ENCODE assay signal across 23 cellular contexts in genomic region chr22:30089655-30089974, GRCh38. TPM values are rescaled to one million over a fixed set of nuclear protein-coding genes. Genes with fewer than 3 reads are reported as not detected.
DNase-seq lines count a peak whose midpoint lies in the region; ATAC-seq, FAIRE-seq and TF ChIP-seq lines count a peak whose summit lies in the region.
"Had no signal": no experiment of that assay in that cellular context is flagged by ENCODE, and none has a peak within 500 bp of the region (broad histone marks: within the 10 kb centered on the region; RNA-seq: fewer than 3 reads in every experiment).

No MANE protein-coding gene starts in this region.

- H3K27me3 ChIP-seq in adipocyte (replicated peaks; ENCODE audit: control insufficient read depth, insufficient read depth, low read length) = no peaks in the 10 kb centered on the region
- H3K27me3 ChIP-seq: ascending aorta, MG63 had no signal

- H3K4me1 ChIP-seq in A549 (peaks cover 10% of the 10 kb centered on the region; the same call in 1 of the 3 replicates), adipocyte (ENCODE audit: control insufficient read depth, insufficient read depth, low read length) (peaks cover 6% of the 10 kb centered on the region), mucosa of descending colon (ENCODE audit: low read depth) (no peaks in the 10 kb centered on the region)
- H3K4me1 ChIP-seq: ascending aorta had no signal

- no peak for TF ChIP-seq EP300 in A549 (IDR thresholded peaks at IDR 0.05)

- peak overlapping the region; percentile 62; the same call in 1 of the 2 replicates for H3K4me3 Mint-ChIP-seq in HFFc6
- H3K4me3 Mint-ChIP-seq in naive thymus-derived CD8-positive, alpha-beta T cell = no peak overlapping the region
- H3K4me3 Mint-ChIP-seq: activated naive CD4-positive, alpha-beta T cell treated with anti-CD3 and anti-CD28 coated beads, Interleukin-2, amount 10 ng/mL, durations not matched to agents 7 days and 5 days; activated T-cell treated with anti-CD3 and anti-CD28 coated beads, Interleukin-2, amount 50 U/mL, for 72 hours; naive B cell; stimulated activated effector memory CD8-positive, alpha-beta T cell treated with anti-CD3 and anti-CD28 coated beads, Interleukin-12 subunit alpha, Interleukin-12 subunit beta, amount 100 ng/mL, for 72 hours had no signal

- peak overlapping the region; percentile 50 for H3K4me2 ChIP-seq in A549

- no peak overlapping the region for H3K4me3 ChIP-seq in A549
- H3K4me3 ChIP-seq in adipocyte (ENCODE audit: low read length) = no peak overlapping the region
- H3K4me3 ChIP-seq in mucosa of descending colon = no peak overlapping the region
- H3K4me3 ChIP-seq: ascending aorta, MG63, spleen had no signal

- TF ChIP-seq CTCF in A549 (IDR thresholded peaks at IDR 0.05) (no peak), HFFc6 (IDR thresholded peaks at IDR 0.05) (no peak), mucosa of descending colon (IDR thresholded peaks at IDR 0.05) (no peak)

- no peak for TF ChIP-seq RAD21 in A549 (conservative IDR thresholded peaks at IDR 0.05 in 1 of 2, IDR thresholded peaks at IDR 0.05 in 1 of 2)

- H3K27ac ChIP-seq in A549 = peak overlapping the region; percentile 53 to 88
- H3K27ac ChIP-seq: ascending aorta, SK-N-MC had no signal

- TF ChIP-seq POLR2A in A549 (IDR thresholded peaks at IDR 0.05; ENCODE audit: low read length) = no peak

- no peaks in the 10 kb centered on the region; the same call in 1 of the 2 replicates for H3K27me3 Mint-ChIP-seq in HFFc6 (ENCODE audit: insufficient read depth)
- peaks cover 0 to 12% (median 9%) of the 10 kb centered on the region in 5 donors for H3K27me3 Mint-ChIP-seq in naive thymus-derived CD8-positive, alpha-beta T cell

- peaks cover 12% of the 10 kb centered on the region for H3K9me3 ChIP-seq in A549
- peaks cover 14% of the 10 kb centered on the region for H3K9me3 ChIP-seq in adipocyte (ENCODE audit: control insufficient read depth, low read length)
- peaks cover 2% of the 10 kb centered on the region for H3K9me3 ChIP-seq in mucosa of descending colon
- H3K9me3 ChIP-seq: ascending aorta had no signal

- CTCF ChIA-PET in A549 (lab: Yijun Ruan, JAX) = interaction anchor here (0.6 to 3.3 kb wide), 28 partner anchors 8 to 506 kb away, joined by 3 to 51 read pairs (median 5); no protein-coding TSS in a partner anchor

- DNase-seq in A549 (ENCODE audit: low read depth in 1 of 2, low spot score in 1 of 2) (no peak), HFFc6 (no peak), adipocyte (ENCODE audit: low read depth) (peak; percentile 13), mucosa of descending colon (no peak), EL (no peak), NCI-H2107 (lab: John Stamatoyannopoulos, UW) (no peak), NOMO-1 (lab: John Stamatoyannopoulos, UW; ENCODE audit: unreplicated experiment in 2 of 2) (no peak)
- no peak for DNase-seq in naive thymus-derived CD8-positive, alpha-beta T cell
- DNase-seq: occipital lobe, spleen had no signal

- H3K9me3 Mint-ChIP-seq in HFFc6 = peaks cover 16% of the 10 kb centered on the region
- H3K9me3 Mint-ChIP-seq in naive thymus-derived CD8-positive, alpha-beta T cell = peaks cover 0 to 7% (median 0%) of the 10 kb centered on the region in 9 donors
- H3K9me3 Mint-ChIP-seq: stimulated activated effector memory CD8-positive, alpha-beta T cell treated with anti-CD3 and anti-CD28 coated beads, Interleukin-12 subunit alpha, Interleukin-12 subunit beta, amount 100 ng/mL, for 72 hours had no signal

- intact Hi-C loops in mucosa of descending colon (cut with DNase I, micrococcal nuclease) = loop anchor here (10.0 kb wide), 2 partner anchors 465 to 505 kb away; partner anchors contain the start of gene NIPSNAP1 (in 1 of the 2)

- H3K4me1 Mint-ChIP-seq in HFFc6 (ENCODE audit: low read depth) = peaks cover 19% of the 10 kb centered on the region
- H3K4me1 Mint-ChIP-seq in naive thymus-derived CD8-positive, alpha-beta T cell = peaks cover 6 to 12% (median 8%) of the 10 kb centered on the region in 4 donors
- H3K4me1 Mint-ChIP-seq: naive B cell; stimulated activated effector memory CD8-positive, alpha-beta T cell treated with anti-CD3 and anti-CD28 coated beads, Interleukin-12 subunit alpha, Interleukin-12 subunit beta, amount 100 ng/mL, for 72 hours had no signal

- WGBS in A549 (ENCODE audit: missing lambda C conversion rate) = 41% methylated on average over 1 of the region's 1 CpG

- peak overlapping the region; percentile 60 for H3K9ac ChIP-seq in adipocyte (ENCODE audit: low read length)

- H3K36me3 ChIP-seq in adipocyte (ENCODE audit: control insufficient read depth, insufficient read depth, low read length, severe bottlenecking) (no peaks in the 10 kb centered on the region), mucosa of descending colon (ENCODE audit: low read depth) (no peaks in the 10 kb centered on the region)
- H3K36me3 ChIP-seq: ascending aorta, MG63, spleen had no signal

- H3K27ac Mint-ChIP-seq in HFFc6 = peak overlapping the region; percentile 48; the same call in 1 of the 2 replicates
- H3K27ac Mint-ChIP-seq in naive thymus-derived CD8-positive, alpha-beta T cell = peak overlapping the region in 1 of 10 donors; percentile 82
- H3K27ac Mint-ChIP-seq: activated naive CD4-positive, alpha-beta T cell treated with anti-CD3 and anti-CD28 coated beads, Interleukin-2, amount 10 ng/mL, durations not matched to agents 7 days and 5 days; activated T-cell treated with anti-CD3 and anti-CD28 coated beads, Interleukin-2, amount 50 U/mL, for 72 hours; naive B cell; stimulated activated effector memory CD8-positive, alpha-beta T cell treated with anti-CD3 and anti-CD28 coated beads, Interleukin-12 subunit alpha, Interleukin-12 subunit beta, amount 100 ng/mL, for 72 hours had no signal

- POLR2A ChIA-PET in A549 (lab: Yijun Ruan, JAX) = interaction anchor here (0.6 to 0.7 kb wide), 2 partner anchors 312 to 536 kb away, joined by 3 to 4 read pairs; partner anchors contain the start of gene THOC5
- POLR2A ChIA-PET in naive thymus-derived CD8-positive, alpha-beta T cell (lab: Charles Lee) = interaction anchor here (0.7 kb wide), 1 partner anchor 499 kb away, joined by 5 read pairs; no protein-coding TSS in a partner anchor

- peak in 1 of 2 experiments; percentile 45; a peak in 3 of 6 replicates for ATAC-seq in A549
- ATAC-seq in mucosa of descending colon = peak; percentile 36
- no peak for ATAC-seq in naive thymus-derived CD8-positive, alpha-beta T cell
- ATAC-seq: stimulated activated effector memory CD8-positive, alpha-beta T cell treated with anti-CD3 and anti-CD28 coated beads, Interleukin-12 subunit alpha, Interleukin-12 subunit beta, amount 100 ng/mL, for 72 hours had no signal

- H3K36me3 Mint-ChIP-seq in HFFc6 (ENCODE audit: low read depth) = no peaks in the 10 kb centered on the region; the same call in 1 of the 2 replicates
- peaks cover 0 to 7% (median 5%) of the 10 kb centered on the region in 3 donors for H3K36me3 Mint-ChIP-seq in naive thymus-derived CD8-positive, alpha-beta T cell
- H3K36me3 Mint-ChIP-seq: activated naive CD4-positive, alpha-beta T cell treated with anti-CD3 and anti-CD28 coated beads, Interleukin-2, amount 10 ng/mL, durations not matched to agents 7 days and 5 days; naive B cell; stimulated activated effector memory CD8-positive, alpha-beta T cell treated with anti-CD3 and anti-CD28 coated beads, Interleukin-12 subunit alpha, Interleukin-12 subunit beta, amount 100 ng/mL, for 72 hours had no signal

- no peak for FAIRE-seq in A549 (lab: Jason Lieb, UNC)
- FAIRE-seq: GM12891 had no signal

TF ChIP-seq in A549, 52 proteins besides CTCF, POLR2A, EP300 and RAD21 (continues in another document):
- no peak for TF ChIP-seq USF2 (IDR thresholded peaks at IDR 0.05)
- no peak for TF ChIP-seq PHF8 (IDR thresholded peaks at IDR 0.05; ENCODE audit: borderline replicate concordance, low read depth)
- TF ChIP-seq HEYL (CRISPR knock-in tag; IDR thresholded peaks at IDR 0.05) = no peak
- TF ChIP-seq HES2 (IDR thresholded peaks at IDR 0.05) = no peak
- no peak for TF ChIP-seq ZSCAN20 (CRISPR knock-in tag; IDR thresholded peaks at IDR 0.05)
- TF ChIP-seq RNF2 (IDR thresholded peaks at IDR 0.05; ENCODE audit: borderline replicate concordance, low read depth) = no peak
- no peak for TF ChIP-seq CBX8 (IDR thresholded peaks at IDR 0.05)
- TF ChIP-seq BCL3 (IDR thresholded peaks at IDR 0.05) = no peak
- TF ChIP-seq MAFK (IDR thresholded peaks at IDR 0.05; ENCODE audit: partially characterized antibody) = no peak
- no peak for TF ChIP-seq MAZ (IDR thresholded peaks at IDR 0.05; ENCODE audit: borderline replicate concordance, low read depth, low read length)
- no peak for TF ChIP-seq SMC3 (IDR thresholded peaks at IDR 0.05)
- TF ChIP-seq ZNF302 (CRISPR knock-in tag; IDR thresholded peaks at IDR 0.05) = no peak

RNA-seq across cellular contexts. Expression of gene HORMAD2, which starts 9.4 kb away (rescaled TPM):
- not detected in 2 replicates for polyA plus RNA-seq in A549 (2011; rRNA removed)
- not detected in 2 replicates for polyA plus RNA-seq in A549 (2012; cell fraction: cytosol; rRNA removed)
- not detected in 2 replicates for polyA plus RNA-seq in A549 (2012; cell fraction: nucleus; rRNA removed)
- not detected in 3 replicates for polyA plus RNA-seq in A549 (2017; fragmentation: RNase III; extraction: RNeasy Plus Mini Kit Qiagen cat#74134 plus additional on column Dnase treatment)
- not detected in 2 replicates for polyA minus RNA-seq in A549 (2011; rRNA and poly(A)+ RNA removed)
- total RNA-seq in HFFc6 (2021; fragmentation: NEBNext Ultra II Directional; extraction: Animal tissue kit (Norgen Biotek cat#: 25700)) = not detected
- not detected for total RNA-seq in mucosa of descending colon
- total RNA-seq in naive thymus-derived CD8-positive, alpha-beta T cell = not detected
- not detected for polyA plus RNA-seq in naive thymus-derived CD8-positive, alpha-beta T cell
- total RNA-seq: ascending aorta, dermis blood vessel endothelial cell, H4, mesenteric fat pad, spleen, ureter had no signal
- polyA plus RNA-seq: BJ, spleen had no signal
